ENCODE assay signal across 18 cellular contexts in the genomic region with DNA sequence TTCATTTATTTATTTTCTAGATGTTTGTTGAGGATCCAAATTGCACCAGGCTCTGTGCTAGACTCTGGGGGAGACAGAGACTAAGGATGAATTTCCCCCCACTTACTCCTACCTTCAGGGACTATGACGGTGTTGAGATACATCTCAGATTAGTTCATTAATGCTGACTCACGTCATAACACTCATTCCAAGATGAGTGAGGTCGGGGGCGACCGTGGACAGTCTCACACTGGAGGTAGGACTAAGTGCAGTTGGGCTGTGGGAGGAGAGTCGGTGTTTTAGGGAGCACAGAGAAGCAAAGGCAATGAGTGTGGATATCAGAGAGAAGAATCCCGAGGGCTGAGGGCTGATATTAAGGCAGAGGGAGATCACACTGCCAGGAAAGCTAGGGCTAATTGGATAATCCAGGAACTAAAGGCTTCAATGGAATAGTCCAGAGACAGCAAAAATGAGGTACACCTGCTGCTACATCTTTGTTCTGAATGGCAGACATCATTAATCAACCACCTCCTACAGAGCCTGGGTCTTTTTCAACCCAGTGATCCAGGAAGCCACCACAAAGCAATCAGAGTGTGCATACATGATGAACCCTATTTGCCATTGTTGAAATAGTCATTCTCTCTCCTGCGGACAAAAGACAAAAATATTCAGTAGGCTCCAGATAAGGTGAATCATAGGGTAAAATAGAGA. TPM values are rescaled to one million over a fixed set of nuclear protein-coding genes. Genes with fewer than 3 reads are reported as not detected.
DNase-seq lines count a peak whose midpoint lies in the region; ATAC-seq and TF ChIP-seq lines count a peak whose summit lies in the region.
"Had no signal": no experiment of that assay in that cellular context is flagged by ENCODE, and none has a peak within 500 bp of the region (broad histone marks: within the 10 kb centered on the region; RNA-seq: fewer than 3 reads in every experiment).

No MANE protein-coding gene starts in this region.

- intact Hi-C loops in left colon (cut with DNase I, micrococcal nuclease), result no loop called here

- DNase-seq in NCI-H345 (lab: John Stamatoyannopoulos, UW), result peak; percentile 21
- no peak for DNase-seq in NCI-H345 treated with DMSO at 0.1 percent for 48 hours (lab: John Stamatoyannopoulos, UW; ENCODE audit: unreplicated experiment)
- peak; percentile 68 for DNase-seq in NCI-H2081 treated with DMSO at 0.1 percent for 48 hours (lab: John Stamatoyannopoulos, UW)
- peak; percentile 23 for DNase-seq in RWPE2 (ENCODE audit: low spot score)
- no peak for DNase-seq in left colon
- DNase-seq in stimulated activated CD4-positive, alpha-beta T cell treated with anti-CD3 and anti-CD28 coated beads, Interleukin-15, amount 100 ng/mL, for 24 hours, result no peak
- DNase-seq in Peyer's patch, result no peak
- DNase-seq: CD8-positive, alpha-beta memory T cell; DMS 273 treated with DMSO at 0.1 percent for 48 hours; EL; NCI-H2029 treated with DMSO at 0.1 percent for 48 hours; NCI-H526 treated with DMSO at 0.1 percent for 48 hours; Right ventricle myocardium superior; T-helper 1 cell had no signal

- H3K36me3 ChIP-seq in RWPE2 (ENCODE audit: low read depth) (no peaks in the 10 kb centered on the region; the same call in 1 of the 2 replicates), Peyer's patch (no peaks in the 10 kb centered on the region)
- H3K36me3 ChIP-seq: BLaER1 treated with 17β-estradiol and CSF1 and Interleukin-3, amounts not matched to agents 10 nM and 100 nM had no signal

- H3K4me1 ChIP-seq in RWPE2 (ENCODE audit: insufficient read depth, poor library complexity, severe bottlenecking) (no peaks in the 10 kb centered on the region), Peyer's patch (no peaks in the 10 kb centered on the region)

- H3K4me3 ChIP-seq in RWPE2 (ENCODE audit: severe bottlenecking) (no peak overlapping the region), Peyer's patch (no peak overlapping the region)
- H3K4me3 ChIP-seq: BLaER1 treated with 17β-estradiol and CSF1 and Interleukin-3, amounts not matched to agents 10 nM and 100 nM; SK-N-MC had no signal

- TF ChIP-seq CTCF in RWPE2 (IDR thresholded peaks at IDR 0.05; ENCODE audit: poor library complexity, severe bottlenecking), result no peak
- TF ChIP-seq CTCF in Peyer's patch (IDR thresholded peaks at IDR 0.05), result no peak

- no peak for TF ChIP-seq POLR2A in Peyer's patch (IDR thresholded peaks at IDR 0.05)

- no peak overlapping the region for H3K27ac ChIP-seq in RWPE2 (ENCODE audit: poor library complexity, severe bottlenecking)
- H3K27ac ChIP-seq in Peyer's patch, result no peak overlapping the region
- H3K27ac ChIP-seq: BLaER1 treated with 17β-estradiol and CSF1 and Interleukin-3, amounts not matched to agents 10 nM and 100 nM; SK-N-MC had no signal

- H3K9me3 ChIP-seq in RWPE2 (ENCODE audit: severe bottlenecking), result peaks cover 3% of the 10 kb centered on the region
- no peaks in the 10 kb centered on the region for H3K9me3 ChIP-seq in Peyer's patch

- H3K27me3 ChIP-seq in RWPE2 (ENCODE audit: insufficient read depth, poor library complexity, severe bottlenecking) (no peaks in the 10 kb centered on the region), Peyer's patch (no peaks in the 10 kb centered on the region)
- H3K27me3 ChIP-seq: BLaER1 treated with 17β-estradiol and CSF1 and Interleukin-3, amounts not matched to agents 10 nM and 100 nM had no signal

- ATAC-seq in RWPE2 (ENCODE audit: low read depth) (no peak), left colon (no peak), HG03469 (IDR thresholded peaks at IDR 0.05; ENCODE audit: unreplicated experiment) (no peak)
- ATAC-seq: Panc1 had no signal

RNA-seq across cellular contexts. Expression of a gene that starts 38.6 kb away (rescaled TPM):
- total RNA-seq in left colon (under 1 TPM; 0.15 to 0.25 TPM), Peyer's patch (under 1 TPM in 1 of 4 donors, not detected in 3; 0.40 TPM)
- total RNA-seq: CD8-positive, alpha-beta memory T cell; Right ventricle myocardium superior had no signal

Comparison
In these comparisons a context has a peak if more than half of its experiments do, and no peak if none do; other contexts are left out.
1. DNase-seq: peak in NCI-H345 (single experiment), NCI-H2081 treated with DMSO at 0.1 percent for 48 hours (single experiment) and RWPE2 (single experiment); none in NCI-H345 treated with DMSO at 0.1 percent for 48 hours (single experiment), left colon (0 of 2), stimulated activated CD4-positive, alpha-beta T cell treated with anti-CD3 and anti-CD28 coated beads, Interleukin-15, amount 100 ng/mL, for 24 hours (single experiment) and Peyer's patch (0 of 3).